In the genomic region with DNA sequence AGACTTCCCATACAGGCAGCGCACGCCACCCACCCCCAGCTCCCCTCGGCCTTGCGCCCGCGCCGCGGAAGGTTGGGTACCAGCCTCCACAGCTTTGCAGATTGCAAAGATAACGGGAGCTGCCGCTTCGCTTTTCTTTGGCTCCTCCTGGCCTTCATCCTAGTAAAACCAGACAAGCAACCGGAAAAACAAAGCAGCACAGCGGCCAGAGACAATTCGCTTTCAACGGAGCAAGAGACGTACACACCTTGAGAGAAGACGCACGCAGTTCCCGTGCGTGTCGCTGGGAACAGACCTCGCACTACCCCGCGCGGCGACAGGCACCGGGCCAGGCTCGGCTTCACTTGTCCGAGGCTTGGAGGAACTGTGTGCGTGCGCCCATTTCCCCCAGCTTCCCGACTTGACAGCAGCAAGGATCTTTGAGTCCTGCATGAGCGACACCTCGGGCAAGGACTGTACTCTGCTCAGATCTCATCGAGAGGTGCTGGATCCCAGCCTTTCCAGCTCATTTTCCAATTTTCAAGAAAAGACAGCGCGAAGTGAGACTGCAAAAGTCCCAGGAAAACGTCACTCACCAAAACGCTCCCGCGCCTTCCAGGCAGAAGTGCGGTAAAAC, we compare ENCODE assay signal across 9 cellular contexts. TPM values are rescaled to one million over a fixed set of nuclear protein-coding genes. Genes with fewer than 3 reads are reported as not detected.
DNase-seq lines count a peak whose midpoint lies in the region; ATAC-seq and TF ChIP-seq lines count a peak whose summit lies in the region.
"Had no signal": no experiment of that assay in that cellular context is flagged by ENCODE, and none has a peak within 500 bp of the region (broad histone marks: within the 10 kb centered on the region; RNA-seq: fewer than 3 reads in every experiment).

No MANE protein-coding gene starts in this region.

- DNase-seq in BE2C (no peak), MM.1S (no peak), endodermal cell (peak; percentile 67), nephron progenitor cell (peak; percentile 37), Karpas-422 (no peak), AG20443 (ENCODE audit: low spot score) (no peak)
- DNase-seq: KBM-7 had no signal

- H3K36me3 Mint-ChIP-seq in endodermal cell (ENCODE audit: low read depth) (no peaks in the 10 kb centered on the region), nephron progenitor cell (ENCODE audit: low read depth) (no peaks in the 10 kb centered on the region)

- H3K27me3 ChIP-seq in BE2C (peaks cover 33% of the 10 kb centered on the region), MM.1S (replicated peaks; ENCODE audit: insufficient read depth, low read length) (peaks cover 44% of the 10 kb centered on the region), endodermal cell (ENCODE audit: control insufficient read depth, insufficient read depth, low read length, poor library complexity, severe bottlenecking) (peaks cover 59% of the 10 kb centered on the region), Karpas-422 (ENCODE audit: low read length) (0 out of 2 replicates have a peak, but pooled peaks cover 2% of the 10 kb centered on the region)

- H3K36me3 ChIP-seq in BE2C (no peaks in the 10 kb centered on the region), MM.1S (replicated peaks; ENCODE audit: insufficient read depth, low read length) (no peaks in the 10 kb centered on the region), endodermal cell (ENCODE audit: control insufficient read depth, insufficient read depth, low read length) (no peaks in the 10 kb centered on the region), Karpas-422 (ENCODE audit: insufficient read depth, low read length) (no peaks in the 10 kb centered on the region)

- TF ChIP-seq CTCF in BE2C (IDR thresholded peaks at IDR 0.05; ENCODE audit: low read depth, low read length) (no peak), MM.1S (IDR thresholded peaks at IDR 0.05; ENCODE audit: low read length) (no peak), endodermal cell (conservative IDR thresholded peaks at IDR 0.05) (no peak), nephron progenitor cell (IDR thresholded peaks at IDR 0.05) (no peak)

- H3K4me2 ChIP-seq in MM.1S (ENCODE audit: low read depth, low read length) (peak overlapping the region; percentile 48), Karpas-422 (ENCODE audit: low read depth, low read length, poor library complexity, severe bottlenecking) (no peak overlapping the region)

- ATAC-seq in GM19395 (IDR thresholded peaks at IDR 0.05; ENCODE audit: unreplicated experiment) (no peak), HG02588 (IDR thresholded peaks at IDR 0.05; ENCODE audit: unreplicated experiment) (no peak)

- H3K9me3 ChIP-seq in BE2C (no peaks in the 10 kb centered on the region), MM.1S (replicated peaks; ENCODE audit: insufficient read depth, low read length) (no peaks in the 10 kb centered on the region), endodermal cell (ENCODE audit: control insufficient read depth, low read length) (no peaks in the 10 kb centered on the region), Karpas-422 (ENCODE audit: low read length) (no peaks in the 10 kb centered on the region)

- H3K4me1 Mint-ChIP-seq in endodermal cell (peaks cover 13% of the 10 kb centered on the region), nephron progenitor cell (peaks cover 58% of the 10 kb centered on the region)

- H3K9me3 Mint-ChIP-seq in endodermal cell (no peaks in the 10 kb centered on the region), nephron progenitor cell (peaks cover under 1% of the 10 kb centered on the region)

- 0 out of 2 replicates have a peak, but pooled peaks cover 4% of the 10 kb centered on the region for H3F3A ChIP-seq in MM.1S (ENCODE audit: insufficient read depth, low read length)

- no peaks in the 10 kb centered on the region for H3K9me2 ChIP-seq in MM.1S (replicated peaks; ENCODE audit: insufficient read depth, low read length)
- H3K9me2 ChIP-seq in Karpas-422 (replicated peaks; ENCODE audit: insufficient read depth, low read length), result no peaks in the 10 kb centered on the region

- H2AFZ ChIP-seq in MM.1S (ENCODE audit: low read length) (no peak overlapping the region), Karpas-422 (ENCODE audit: low read length) (no peak overlapping the region)

- H4K20me1 ChIP-seq in MM.1S (ENCODE audit: insufficient read depth, low read length), result no peaks in the 10 kb centered on the region
- H4K20me1 ChIP-seq in Karpas-422 (ENCODE audit: insufficient read depth, low read depth, low read length), result no peaks in the 10 kb centered on the region

- H3K27ac Mint-ChIP-seq in endodermal cell, result no peak overlapping the region
- H3K27ac Mint-ChIP-seq in nephron progenitor cell, result no peak overlapping the region

- H3K27me3 Mint-ChIP-seq in endodermal cell (ENCODE audit: insufficient read depth) (peaks cover 66% of the 10 kb centered on the region), nephron progenitor cell (ENCODE audit: low read depth, poor library complexity) (peaks cover 55% of the 10 kb centered on the region)

- H3K4me3 Mint-ChIP-seq in endodermal cell (peak overlapping the region; percentile 61), nephron progenitor cell (peak overlapping the region; percentile 84)

- H3K4me3 ChIP-seq in BE2C (ENCODE audit: low read depth, low read length) (peak overlapping the region; percentile 31; the same call in 1 of the 2 replicates), MM.1S (ENCODE audit: low read length) (0 out of 2 replicates have a peak overlapping the region, but pooled peaks have one; percentile 14), endodermal cell (ENCODE audit: low read length) (peak overlapping the region; percentile 77), Karpas-422 (ENCODE audit: low read length) (no peak overlapping the region)

- no peak overlapping the region for H3K27ac ChIP-seq in MM.1S (ENCODE audit: low read length)
- no peak overlapping the region for H3K27ac ChIP-seq in endodermal cell (ENCODE audit: low read depth, low read length)
- H3K27ac ChIP-seq in Karpas-422 (ENCODE audit: low read length), result no peak overlapping the region

- 1 to 5% methylated on average over 28 to 42 of the region's 42 CpGs for WGBS in endodermal cell (ENCODE audit: insufficient coverage in 1 of 2, insufficient read length in 1 of 2), 2 experiments

- H3K79me2 ChIP-seq in MM.1S (ENCODE audit: low read length) (no peaks in the 10 kb centered on the region), Karpas-422 (ENCODE audit: low read length) (no peaks in the 10 kb centered on the region)

- H3K9ac ChIP-seq in MM.1S (ENCODE audit: low read length) (no peak overlapping the region), endodermal cell (ENCODE audit: extremely low read depth, low read length, poor library complexity, severe bottlenecking) (no peak overlapping the region), Karpas-422 (ENCODE audit: low read length) (no peak overlapping the region)

- H3K4me1 ChIP-seq in BE2C (no peaks in the 10 kb centered on the region), MM.1S (ENCODE audit: low read length) (no peaks in the 10 kb centered on the region; the same call in 1 of the 2 replicates), endodermal cell (ENCODE audit: control insufficient read depth, insufficient read depth, low read length) (no peaks in the 10 kb centered on the region), Karpas-422 (ENCODE audit: low read length) (peaks cover 10% of the 10 kb centered on the region)

RNA-seq across cellular contexts. Expression of a gene that starts 1.0 kb away (rescaled TPM):
- 1.1 TPM for polyA plus RNA-seq in BE2C (2012; ENCODE audit: insufficient read depth, insufficient read length, low read depth)
- total RNA-seq in endodermal cell, result under 1 TPM; 0.31 to 0.62 TPM
- 0.43 TPM for polyA plus RNA-seq in endodermal cell (2013, experiment 1 of 2)
- polyA plus RNA-seq in endodermal cell (2013, experiment 2 of 2), result 0.41 TPM
- total RNA-seq in Karpas-422 (2014; rRNA removed; shearing (Covaris generic); ENCODE audit: low replicate concordance), result not detected in 2 replicates

Comparison
In these comparisons a context has a peak if more than half of its experiments do, and no peak if none do; other contexts are left out.
1. DNase-seq: peak in endodermal cell (single experiment) and nephron progenitor cell (single experiment); none in BE2C (single experiment), MM.1S (single experiment), Karpas-422 (single experiment) and AG20443 (single experiment).